Comparison of ENCODE assay signal across 7 cellular contexts in the genomic region with DNA sequence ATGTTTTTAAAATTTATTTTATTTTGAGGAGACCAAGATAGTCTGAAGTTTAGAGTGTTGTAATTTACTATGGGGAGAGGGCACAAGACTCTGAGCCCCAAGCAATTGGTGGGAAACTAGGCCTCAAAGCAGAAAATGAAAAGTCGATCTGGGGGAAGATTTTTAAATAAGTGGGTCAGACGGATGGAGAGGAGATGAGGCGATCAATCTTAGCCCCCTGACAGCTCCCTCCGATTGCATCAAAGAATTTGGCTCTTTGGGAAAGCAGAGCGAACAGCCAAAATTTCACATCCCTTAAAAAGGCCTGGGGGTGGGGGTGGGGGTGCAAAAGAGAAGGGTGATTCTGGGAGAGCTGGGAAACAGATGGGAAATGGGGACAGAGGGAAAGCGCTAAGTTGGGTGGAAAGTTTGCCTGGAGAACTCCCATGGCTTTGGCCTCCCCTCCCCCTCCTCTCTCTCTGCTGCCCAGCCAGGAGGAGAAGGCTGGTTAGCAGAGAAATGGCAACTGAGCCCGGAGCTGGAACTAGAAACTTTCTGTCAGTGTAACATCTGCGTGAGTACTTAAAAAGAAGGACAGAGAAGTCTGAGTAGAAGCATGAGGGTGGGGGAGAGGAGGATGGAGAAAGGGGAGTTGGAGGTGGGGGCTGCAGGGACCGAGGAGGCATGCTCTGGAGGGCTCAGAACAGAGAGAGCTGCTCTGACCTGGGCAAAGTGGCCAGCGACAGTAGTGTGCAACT. TPM values are rescaled to one million over a fixed set of nuclear protein-coding genes. Genes with fewer than 3 reads are reported as not detected.
DNase-seq lines count a peak whose midpoint lies in the region; ATAC-seq and TF ChIP-seq lines count a peak whose summit lies in the region.
"Had no signal": no experiment of that assay in that cellular context is flagged by ENCODE, and none has a peak within 500 bp of the region (broad histone marks: within the 10 kb centered on the region; RNA-seq: fewer than 3 reads in every experiment).

No MANE protein-coding gene starts in this region.

- peaks cover 16% of the 10 kb centered on the region for H3K36me3 Mint-ChIP-seq in activated T-helper 1 cell treated with anti-CD3 and anti-CD28 coated beads, Interleukin-12 subunit alpha, Interleukin-12 subunit beta, Interleukin-2, Interleukin-4 antibody, amounts not matched to agents 30 ng/mL and 10 ng/mL and 1 ng/mL, durations not matched to agents 14 hours and 24 hours and 36 hours (ENCODE audit: low read depth)
- H3K36me3 Mint-ChIP-seq in mesothelial cell of epicardium, result peaks cover 24% of the 10 kb centered on the region

- ATAC-seq in GM18870 (IDR thresholded peaks at IDR 0.05; ENCODE audit: unreplicated experiment) (no peak), GM21825 (IDR thresholded peaks at IDR 0.05; ENCODE audit: unreplicated experiment) (no peak)

- in situ Hi-C loops in G401 (cut with HindIII; ENCODE audit: low sequenced_read_pairs), result no loop called here

- H3K4me1 Mint-ChIP-seq in activated T-helper 1 cell treated with anti-CD3 and anti-CD28 coated beads, Interleukin-12 subunit alpha, Interleukin-12 subunit beta, Interleukin-2, Interleukin-4 antibody, amounts not matched to agents 30 ng/mL and 10 ng/mL and 1 ng/mL, durations not matched to agents 14 hours and 24 hours and 36 hours (ENCODE audit: low read depth), result peaks cover 54% of the 10 kb centered on the region
- peaks cover 70% of the 10 kb centered on the region for H3K4me1 Mint-ChIP-seq in mesothelial cell of epicardium

- peak overlapping the region; percentile 75 for H3K4me3 Mint-ChIP-seq in activated T-helper 1 cell treated with anti-CD3 and anti-CD28 coated beads, Interleukin-12 subunit alpha, Interleukin-12 subunit beta, Interleukin-2, Interleukin-4 antibody, amounts not matched to agents 30 ng/mL and 10 ng/mL and 1 ng/mL, durations not matched to agents 14 hours and 24 hours and 36 hours
- H3K4me3 Mint-ChIP-seq in mesothelial cell of epicardium, result peak overlapping the region; percentile 42

- intact Hi-C loops in activated T-helper 1 cell treated with anti-CD3 and anti-CD28 coated beads, Interleukin-12 subunit alpha, Interleukin-12 subunit beta, Interleukin-2, Interleukin-4 antibody, amounts not matched to agents 30 ng/mL and 10 ng/mL and 1 ng/mL, durations not matched to agents 14 hours and 24 hours and 36 hours (cut with micrococcal nuclease), result loop anchor here (2.0 kb wide), 1 partner anchor 32 kb away; a partner anchor contains a TSS

- H3K27ac Mint-ChIP-seq in activated T-helper 1 cell treated with anti-CD3 and anti-CD28 coated beads, Interleukin-12 subunit alpha, Interleukin-12 subunit beta, Interleukin-2, Interleukin-4 antibody, amounts not matched to agents 30 ng/mL and 10 ng/mL and 1 ng/mL, durations not matched to agents 14 hours and 24 hours and 36 hours, result peak overlapping the region; percentile 80
- peak overlapping the region; percentile 99 for H3K27ac Mint-ChIP-seq in mesothelial cell of epicardium

- H3K9me3 Mint-ChIP-seq in activated T-helper 1 cell treated with anti-CD3 and anti-CD28 coated beads, Interleukin-12 subunit alpha, Interleukin-12 subunit beta, Interleukin-2, Interleukin-4 antibody, amounts not matched to agents 30 ng/mL and 10 ng/mL and 1 ng/mL, durations not matched to agents 14 hours and 24 hours and 36 hours, result no peaks in the 10 kb centered on the region
- no peaks in the 10 kb centered on the region for H3K9me3 Mint-ChIP-seq in mesothelial cell of epicardium

- DNase-seq in G401 (ENCODE audit: low spot score), result peak; percentile 29
- DNase-seq in activated T-helper 1 cell treated with anti-CD3 and anti-CD28 coated beads, Interleukin-12 subunit alpha, Interleukin-12 subunit beta, Interleukin-2, Interleukin-4 antibody, amounts not matched to agents 30 ng/mL and 10 ng/mL and 1 ng/mL, durations not matched to agents 14 hours and 24 hours and 36 hours (ENCODE audit: low spot score), result no peak
- no peak for DNase-seq in mesothelial cell of epicardium (ENCODE audit: low spot score in 2 of 2, unreplicated experiment in 2 of 2)
- no peak for DNase-seq in NCI-H1092 treated with DMSO at 0.1 percent for 48 hours (lab: John Stamatoyannopoulos, UW)
- DNase-seq: activated CD4-positive, alpha-beta T cell treated with anti-CD3 and anti-CD28 coated beads for 1 hour had no signal

- TF ChIP-seq CTCF in mesothelial cell of epicardium (IDR thresholded peaks at IDR 0.05; ENCODE audit: unreplicated experiment), result no peak

- H3K27me3 Mint-ChIP-seq in activated T-helper 1 cell treated with anti-CD3 and anti-CD28 coated beads, Interleukin-12 subunit alpha, Interleukin-12 subunit beta, Interleukin-2, Interleukin-4 antibody, amounts not matched to agents 30 ng/mL and 10 ng/mL and 1 ng/mL, durations not matched to agents 14 hours and 24 hours and 36 hours (ENCODE audit: insufficient read depth), result peaks cover 5% of the 10 kb centered on the region
- no peaks in the 10 kb centered on the region for H3K27me3 Mint-ChIP-seq in mesothelial cell of epicardium (ENCODE audit: low read depth)

RNA-seq across cellular contexts. Expression of a gene that starts 1.4 kb away (rescaled TPM):
- total RNA-seq in G401 (2014; rRNA removed; shearing (Covaris generic)), result 8.9 and 19.7 TPM in 2 replicates
- 32.5 and 32.8 TPM in 2 replicates for total RNA-seq in activated T-helper 1 cell treated with anti-CD3 and anti-CD28 coated beads, Interleukin-12 subunit alpha, Interleukin-12 subunit beta, Interleukin-2, Interleukin-4 antibody, amounts not matched to agents 30 ng/mL and 10 ng/mL and 1 ng/mL, durations not matched to agents 14 hours and 24 hours and 36 hours
- 46.6 to 47.2 TPM (median 46.7 TPM) in 3 replicates for total RNA-seq in mesothelial cell of epicardium

RNA-seq across cellular contexts. Expression of a gene that starts 15.5 kb away (rescaled TPM):
- not detected in 2 replicates for total RNA-seq in G401 (2014; rRNA removed; shearing (Covaris generic))
- total RNA-seq in activated T-helper 1 cell treated with anti-CD3 and anti-CD28 coated beads, Interleukin-12 subunit alpha, Interleukin-12 subunit beta, Interleukin-2, Interleukin-4 antibody, amounts not matched to agents 30 ng/mL and 10 ng/mL and 1 ng/mL, durations not matched to agents 14 hours and 24 hours and 36 hours, result not detected in 2 replicates
- total RNA-seq in mesothelial cell of epicardium, result 0.24 to 0.43 TPM (median 0.25 TPM) in 3 replicates

RNA-seq across cellular contexts. Expression of a gene that starts 31.8 kb away (rescaled TPM):
- 0.78 and 2.2 TPM in 2 replicates for total RNA-seq in G401 (2014; rRNA removed; shearing (Covaris generic))
- total RNA-seq in activated T-helper 1 cell treated with anti-CD3 and anti-CD28 coated beads, Interleukin-12 subunit alpha, Interleukin-12 subunit beta, Interleukin-2, Interleukin-4 antibody, amounts not matched to agents 30 ng/mL and 10 ng/mL and 1 ng/mL, durations not matched to agents 14 hours and 24 hours and 36 hours, result 3.8 and 4.2 TPM in 2 replicates
- total RNA-seq in mesothelial cell of epicardium, result 34.2 to 39.2 TPM (median 34.4 TPM) in 3 replicates

RNA-seq across cellular contexts. Expression of a gene that starts 43.7 kb away (rescaled TPM):
- total RNA-seq in G401 (2014; rRNA removed; shearing (Covaris generic)), result 0.74 and 12.0 TPM in 2 replicates
- 2.5 and 2.8 TPM in 2 replicates for total RNA-seq in activated T-helper 1 cell treated with anti-CD3 and anti-CD28 coated beads, Interleukin-12 subunit alpha, Interleukin-12 subunit beta, Interleukin-2, Interleukin-4 antibody, amounts not matched to agents 30 ng/mL and 10 ng/mL and 1 ng/mL, durations not matched to agents 14 hours and 24 hours and 36 hours
- 282 to 303 TPM (median 282 TPM) in 3 replicates for total RNA-seq in mesothelial cell of epicardium

RNA-seq across cellular contexts. Expression of a gene that starts 47.2 kb away (rescaled TPM):
- 1.7 TPM in 1 of 2 replicates, not detected in the other for total RNA-seq in G401 (2014; rRNA removed; shearing (Covaris generic))
- total RNA-seq in activated T-helper 1 cell treated with anti-CD3 and anti-CD28 coated beads, Interleukin-12 subunit alpha, Interleukin-12 subunit beta, Interleukin-2, Interleukin-4 antibody, amounts not matched to agents 30 ng/mL and 10 ng/mL and 1 ng/mL, durations not matched to agents 14 hours and 24 hours and 36 hours, result 0.10 TPM in 1 of 2 replicates, not detected in the other
- 28.6 to 32.4 TPM (median 31.1 TPM) in 3 replicates for total RNA-seq in mesothelial cell of epicardium
